ENCODE assay signal across 19 cellular contexts in genomic region chr18:22043837-22044236, GRCh38.
"Had no signal": no experiment of that assay in that cellular context is flagged by ENCODE, and none has a peak within 500 bp of the region (broad histone marks: within the 10 kb centered on the region; RNA-seq: fewer than 3 reads in every experiment).

No MANE protein-coding gene starts in this region.

- ATAC-seq: activated CD8-positive, alpha-beta T cell treated with anti-CD3 and anti-CD28 coated beads, Interleukin-2, amount 10 ng/mL, durations not matched to agents 7 days and 5 days; activated T-cell treated with anti-CD3 and anti-CD28 coated beads, Interleukin-2, amount 50 U/mL, for 4 hours; psoas muscle; right cardiac atrium; stimulated activated effector memory CD8-positive, alpha-beta T cell treated with anti-CD3 and anti-CD28 coated beads, Interleukin-12 subunit alpha, Interleukin-12 subunit beta, amount 100 ng/mL, for 72 hours had no signal

- H3K36me3 ChIP-seq: brain microvascular endothelial cell, upper lobe of right lung had no signal

- H3K4me1 ChIP-seq: psoas muscle, testis, upper lobe of right lung had no signal

- H3K9me3 ChIP-seq: psoas muscle, testis, upper lobe of right lung had no signal

- H3K4me3 ChIP-seq: psoas muscle, smooth muscle cell, testis, upper lobe of right lung had no signal

- H3K27me3 ChIP-seq: brain microvascular endothelial cell, testis, upper lobe of right lung had no signal

- DNase-seq: activated B cell treated with CpG ODN at 0.5 μM for 24 hours; activated CD4-positive, alpha-beta T cell treated with anti-CD3 and anti-CD28 coated beads, Interleukin-2, amount 10 ng/mL, durations not matched to agents 24 days and 14 days; activated CD8-positive, alpha-beta memory T cell treated with anti-CD3 and anti-CD28 coated beads, Interleukin-2, amount 50 U/mL, for 4 hours; activated CD8-positive, alpha-beta T cell treated with anti-CD3 and anti-CD28 coated beads, Interleukin-2, amount 10 ng/mL, durations not matched to agents 7 days and 5 days; activated naive CD4-positive, alpha-beta T cell treated with anti-CD3 and anti-CD28 coated beads for 36 hours; activated T-cell treated with anti-CD3 and anti-CD28 coated beads, Interleukin-2, amount 50 U/mL, for 4 hours; brain microvascular endothelial cell; central memory CD4-positive, alpha-beta T cell; erythroblast; foreskin melanocyte; kidney; naive B cell; psoas muscle; right cardiac atrium; stimulated activated CD4-positive, alpha-beta T cell treated with anti-CD3 and anti-CD28 coated beads, Interleukin-4, amount 100 ng/mL, for 24 hours; testis; upper lobe of right lung had no signal

- H3K27ac ChIP-seq: brain microvascular endothelial cell, psoas muscle, testis, upper lobe of right lung had no signal
